8 cellular contexts compared by ENCODE assay signal in the genomic region with DNA sequence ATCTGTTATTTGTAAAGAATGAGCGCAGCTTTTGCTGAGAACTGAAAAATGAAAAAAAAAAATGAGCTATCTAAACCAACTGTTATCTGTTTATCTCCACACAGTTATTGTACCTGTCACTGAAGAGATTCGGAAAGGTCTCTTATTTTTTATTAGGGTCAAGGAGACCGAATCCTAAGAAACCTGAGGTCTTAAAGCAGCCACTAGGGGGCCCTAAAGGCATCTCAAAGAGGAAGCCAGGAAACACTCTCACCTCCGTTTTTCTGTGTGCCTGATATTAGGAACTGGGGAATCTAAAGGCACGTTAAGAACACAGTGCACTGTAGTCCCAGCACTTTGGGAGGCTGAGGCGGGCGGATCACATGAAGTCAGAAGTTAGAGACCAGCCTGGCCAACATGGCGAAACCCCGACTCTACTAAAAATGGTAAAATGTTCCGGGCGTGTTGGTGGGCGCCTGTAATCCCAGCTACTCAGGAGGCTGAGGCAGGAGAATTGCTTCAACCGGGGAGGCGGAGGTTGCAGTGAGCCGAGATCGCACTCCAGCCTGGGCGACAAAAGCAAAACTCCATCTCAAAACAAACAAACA. TPM values are rescaled to one million over a fixed set of nuclear protein-coding genes. Genes with fewer than 3 reads are reported as not detected.
DNase-seq lines count a peak whose midpoint lies in the region; ATAC-seq, FAIRE-seq and TF ChIP-seq lines count a peak whose summit lies in the region.

No MANE protein-coding gene starts in this region.

- ATAC-seq in stimulated activated naive B cell treated with anti-CD40 and anti-IgM and Interleukin-4, amounts not matched to agents 10 μg/mL and 1 μg/mL and 100 μg/mL, for 72 hours (replicated peaks) = no peak
- ATAC-seq in GM19455 (IDR thresholded peaks at IDR 0.05; ENCODE audit: unreplicated experiment) = no peak

- in situ Hi-C loops in mammary epithelial cell (cut with MboI; ENCODE audit: low sequenced_read_pairs in 2 of 2) = no loop called here

- H3K4me1 ChIP-seq in mammary epithelial cell (ENCODE audit: insufficient read depth, low read length) = peaks cover 26% of the 10 kb centered on the region
- peaks cover 17% of the 10 kb centered on the region for H3K4me1 ChIP-seq in keratinocyte (ENCODE audit: control insufficient read depth, extremely low read depth, insufficient read depth, low read length)

- H3K36me3 ChIP-seq in mammary epithelial cell (ENCODE audit: insufficient read depth, low read length) (no peaks in the 10 kb centered on the region), keratinocyte (ENCODE audit: control insufficient read depth in 2 of 2, extremely low read depth in 1 of 2, insufficient read depth in 2 of 2, low read length in 2 of 2) (no peaks in the 10 kb centered on the region)

- no peak overlapping the region for H3K4me2 ChIP-seq in mammary epithelial cell (ENCODE audit: insufficient read depth, low read depth, low read length)
- H3K4me2 ChIP-seq in keratinocyte (ENCODE audit: control insufficient read depth, extremely low read depth, insufficient read depth, low read depth, low read length) = peak overlapping the region; percentile 94

- H3K9me3 ChIP-seq in mammary epithelial cell (replicated peaks; ENCODE audit: insufficient read depth, low read length) (no peaks in the 10 kb centered on the region), keratinocyte (ENCODE audit: control insufficient read depth, low read depth, low read length) (no peaks in the 10 kb centered on the region)

- H3K79me2 ChIP-seq in mammary epithelial cell (ENCODE audit: insufficient read depth, low read length) = no peaks in the 10 kb centered on the region
- no peaks in the 10 kb centered on the region for H3K79me2 ChIP-seq in keratinocyte (ENCODE audit: control insufficient read depth, insufficient read depth, low read length)

- FAIRE-seq in D721Med (lab: Jason Lieb, UNC) (no peak), keratinocyte (lab: Jason Lieb, UNC) (no peak)

- H3K9me1 ChIP-seq in keratinocyte (ENCODE audit: control insufficient read depth, extremely low read depth, insufficient read depth, low read length) = no peaks in the 10 kb centered on the region

- DNase-seq in D721Med (ENCODE audit: insufficient read length, low spot score) (no peak), HFF-Myc (ENCODE audit: extremely low read depth, low read depth) (peak; percentile 52), NCI-H69 (lab: John Stamatoyannopoulos, UW) (peak; percentile 52), mammary epithelial cell (peak; percentile 59), keratinocyte (ENCODE audit: low read depth, low spot score) (peak; percentile 32)
- peak; percentile 52 for DNase-seq in stimulated activated naive B cell treated with anti-CD40 and anti-IgM and Interleukin-4, amounts not matched to agents 10 μg/mL and 1 μg/mL and 100 μg/mL, for 72 hours
- DNase-seq in NK-92 treated with Interleukin-12 subunit alpha and Interleukin-12 subunit beta, amount 100 ng/mL, for 24 hours (lab: John Stamatoyannopoulos, UW) = no peak

- CTCF ChIA-PET in mammary epithelial cell (lab: Charles Lee; ENCODE audit: low non-redundant PET) = interaction anchor here (0.6 kb wide), 2 partner anchors 187 to 1101 kb away, joined by 3 to 5 read pairs; no protein-coding TSS in a partner anchor

- no peak overlapping the region for H3K9ac ChIP-seq in mammary epithelial cell (ENCODE audit: insufficient read depth, low read length)
- H3K9ac ChIP-seq in keratinocyte (ENCODE audit: control insufficient read depth, extremely low read depth, insufficient read depth, low read length) = no peak overlapping the region

- H3K4me3 ChIP-seq in HFF-Myc (replicated peaks; ENCODE audit: low read depth, low read length) (no peak overlapping the region), mammary epithelial cell (replicated peaks in 1 of 3; ENCODE audit: insufficient read depth in 1 of 3, low read depth in 2 of 3, low read length in 3 of 3) (no peak overlapping the region), keratinocyte (ENCODE audit: control insufficient read depth in 2 of 3, extremely low read depth in 1 of 3, insufficient read depth in 2 of 3, low read depth in 1 of 3, low read length in 3 of 3) (no peak overlapping the region)

- intact Hi-C loops in mammary epithelial cell (cut with micrococcal nuclease) = loop anchor here (1.0 to 10.0 kb wide), 7 partner anchors 96 to 1309 kb away; no protein-coding TSS in a partner anchor

- peaks cover 11 to 34% of the 10 kb centered on the region in 2 donors for H3K4me1 Mint-ChIP-seq in stimulated activated naive B cell treated with anti-CD40 and anti-IgM and Interleukin-4, amounts not matched to agents 10 μg/mL and 1 μg/mL and 100 μg/mL, for 72 hours

- H3K27ac ChIP-seq in mammary epithelial cell (ENCODE audit: insufficient read depth, low read depth, low read length) = no peak overlapping the region
- H3K27ac ChIP-seq in keratinocyte (ENCODE audit: control insufficient read depth, insufficient read depth, low read length) = no peak overlapping the region

- no peaks in the 10 kb centered on the region for H3K27me3 ChIP-seq in mammary epithelial cell (ENCODE audit: insufficient read depth, low read length)
- H3K27me3 ChIP-seq in keratinocyte (ENCODE audit: control insufficient read depth, extremely low read depth, insufficient read depth, low read length) = no peaks in the 10 kb centered on the region

- no peaks in the 10 kb centered on the region for H3K36me3 Mint-ChIP-seq in stimulated activated naive B cell treated with anti-CD40 and anti-IgM and Interleukin-4, amounts not matched to agents 10 μg/mL and 1 μg/mL and 100 μg/mL, for 72 hours

- dilution Hi-C loops in mammary epithelial cell (cut with HindIII; ENCODE audit: low sequenced_read_pairs) = no loop called here
- dilution Hi-C loops in keratinocyte (cut with MboI; ENCODE audit: extremely low pct_ligation_motif_present, low sequenced_read_pairs) = no loop called here

- no TSS peak for BruUV-seq in mammary epithelial cell (replicated peaks; lab: Mats Ljungman, UMichigan)

- peaks cover 3 to 40% of the 10 kb centered on the region in 2 donors for H3K27me3 Mint-ChIP-seq in stimulated activated naive B cell treated with anti-CD40 and anti-IgM and Interleukin-4, amounts not matched to agents 10 μg/mL and 1 μg/mL and 100 μg/mL, for 72 hours

- TF ChIP-seq CTCF in D721Med (IDR thresholded peaks at IDR 0.05; ENCODE audit: insufficient read depth, missing control alignments) = peak; percentile 68
- TF ChIP-seq CTCF in HFF-Myc (IDR thresholded peaks at IDR 0.05; ENCODE audit: low read depth, low read length, missing control alignments) = peak; percentile 81
- TF ChIP-seq CTCF in mammary epithelial cell (conservative IDR thresholded peaks at IDR 0.05 in 1 of 2, IDR thresholded peaks at IDR 0.05 in 1 of 2; ENCODE audit: extremely low read depth in 1 of 2, insufficient read depth in 1 of 2, low read depth in 1 of 2, low read length in 2 of 2) = peak; percentile 67 to 77
- TF ChIP-seq CTCF in keratinocyte (optimal IDR thresholded peaks at IDR 0.05 in 1 of 3, IDR thresholded peaks at IDR 0.05 in 1 of 3, conservative IDR thresholded peaks at IDR 0.05 in 1 of 3; ENCODE audit: extremely low read depth in 1 of 3, insufficient read depth in 2 of 3, low read length in 3 of 3) = peak; percentile 55 to 74 (median 61)

- H2AFZ ChIP-seq in mammary epithelial cell (ENCODE audit: low read depth, low read length) (no peak overlapping the region), keratinocyte (ENCODE audit: control insufficient read depth, low read length) (no peak overlapping the region)

- no peaks in the 10 kb centered on the region for H3K9me3 Mint-ChIP-seq in stimulated activated naive B cell treated with anti-CD40 and anti-IgM and Interleukin-4, amounts not matched to agents 10 μg/mL and 1 μg/mL and 100 μg/mL, for 72 hours

- no peak overlapping the region for H3K27ac Mint-ChIP-seq in stimulated activated naive B cell treated with anti-CD40 and anti-IgM and Interleukin-4, amounts not matched to agents 10 μg/mL and 1 μg/mL and 100 μg/mL, for 72 hours

- H3K4me3 Mint-ChIP-seq in stimulated activated naive B cell treated with anti-CD40 and anti-IgM and Interleukin-4, amounts not matched to agents 10 μg/mL and 1 μg/mL and 100 μg/mL, for 72 hours = no peak overlapping the region

- H4K20me1 ChIP-seq in mammary epithelial cell (ENCODE audit: insufficient read depth, low read length) (no peaks in the 10 kb centered on the region), keratinocyte (ENCODE audit: control insufficient read depth, extremely low read depth, insufficient read depth, low read length) (peaks cover 4% of the 10 kb centered on the region)

- 31% methylated on average over 16 of the region's 17 CpGs for WGBS in mammary epithelial cell (ENCODE audit: low coverage, missing lambda C conversion rate)

RNA-seq across cellular contexts. Expression of gene LARGE1, which starts 3.5 kb away (rescaled TPM):
- total RNA-seq in mammary epithelial cell = 10 to 100 TPM in 1 of 2 donors, 1 to 10 TPM in 1; 7.5 to 14.6 TPM
- polyA plus RNA-seq in mammary epithelial cell = 3.6 TPM
- 15.9 TPM for polyA minus RNA-seq in mammary epithelial cell
- polyA plus RNA-seq in keratinocyte = 4.5 to 6.5 TPM (median 5.8 TPM) in 3 replicates
- 2.3 TPM for polyA plus RNA-seq in keratinocyte (2011; ENCODE audit: low read depth)
- polyA plus RNA-seq in keratinocyte (2011; cell fraction: cytosol; rRNA removed) = 5.4 and 5.5 TPM in 2 replicates
- 8.8 and 11.6 TPM in 2 replicates for polyA plus RNA-seq in keratinocyte (2011; cell fraction: nucleus; rRNA removed)
- 4.2 and 6.3 TPM in 2 replicates for polyA plus RNA-seq in keratinocyte (2012; ENCODE audit: low replicate concordance)
- polyA minus RNA-seq in keratinocyte = 13.2 to 16.0 TPM (median 15.6 TPM) in 3 replicates
- polyA minus RNA-seq in keratinocyte (2011; cell fraction: cytosol; rRNA and poly(A)+ RNA removed) = 8.4 TPM
- polyA minus RNA-seq in keratinocyte (2011; cell fraction: nucleus; rRNA and poly(A)+ RNA removed) = 14.0 and 26.7 TPM in 2 replicates

Comparison
In these comparisons a context has a peak if more than half of its experiments do, and no peak if none do; other contexts are left out.
1. DNase-seq: peak in HFF-Myc (single experiment), NCI-H69 (single experiment), mammary epithelial cell (single experiment), keratinocyte (single experiment) and stimulated activated naive B cell treated with anti-CD40 and anti-IgM and Interleukin-4, amounts not matched to agents 10 μg/mL and 1 μg/mL and 100 μg/mL, for 72 hours (single experiment); none in D721Med (single experiment) and NK-92 treated with Interleukin-12 subunit alpha and Interleukin-12 subunit beta, amount 100 ng/mL, for 24 hours (single experiment).
2. Peak in every context shown above with its lines, with median percentiles within 50 percentile points of each other: CTCF ChIP-seq.